29 cellular contexts compared by ENCODE assay signal in the genomic region with DNA sequence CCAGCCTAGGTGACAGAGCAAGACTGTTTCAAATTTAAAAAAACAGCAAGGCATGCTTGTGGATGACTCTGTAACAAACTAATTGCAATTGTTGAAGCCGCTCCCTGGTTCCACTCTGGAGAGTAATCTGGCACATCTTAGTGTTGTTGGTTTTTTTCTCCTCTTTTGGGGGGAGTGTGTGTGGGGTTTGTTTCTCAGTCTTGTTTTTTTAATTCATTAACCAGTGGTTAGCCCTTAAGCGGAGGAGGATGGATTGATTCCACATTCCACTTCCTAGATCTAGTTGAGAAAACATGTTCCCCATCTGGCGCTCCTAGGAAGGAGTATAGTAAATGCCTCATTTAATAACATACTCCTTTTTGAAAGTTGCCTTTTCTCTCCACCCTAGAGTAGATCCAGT. TPM values are rescaled to one million over a fixed set of nuclear protein-coding genes. Genes with fewer than 3 reads are reported as not detected.
"Had no signal": no experiment of that assay in that cellular context is flagged by ENCODE, and none has a peak within 500 bp of the region (broad histone marks: within the 10 kb centered on the region; RNA-seq: fewer than 3 reads in every experiment).

No MANE protein-coding gene starts in this region.

- DNase-seq: effector CD4-positive, alpha-beta T cell; endodermal cell; gastrocnemius medialis; heart right ventricle; hypothalamus; left ventricle myocardium inferior; lower lobe of right lung; natural killer cell; occipital lobe; pancreas; retina; spleen; stimulated activated CD4-positive, alpha-beta T cell treated with anti-CD3 and anti-CD28 coated beads, Interleukin-15, amount 100 ng/mL, for 24 hours; stimulated activated CD4-positive, alpha-beta T cell treated with anti-CD3 and anti-CD28 coated beads, Interleukin-1b, Interleukin-23, amount 100 ng/mL, for 48 hours; stimulated activated CD4-positive, alpha-beta T cell treated with anti-CD3 and anti-CD28 coated beads, Interleukin-4, amount 100 ng/mL, for 24 hours; tibial artery; upper lobe of left lung; uterus had no signal

- H3K36me3 Mint-ChIP-seq: memory B cell; mesothelial cell of epicardium; natural killer cell; stimulated activated memory B cell treated with anti-CD40 and anti-IgM and Interleukin-4, amounts not matched to agents 10 μg/mL and 1 μg/mL and 100 μg/mL, for 72 hours had no signal

- H3K4me3 Mint-ChIP-seq: endodermal cell; memory B cell; mesothelial cell of epicardium; natural killer cell; stimulated activated memory B cell treated with anti-CD40 and anti-IgM and Interleukin-4, amounts not matched to agents 10 μg/mL and 1 μg/mL and 100 μg/mL, for 72 hours; stimulated activated naive CD8-positive, alpha-beta T cell treated with anti-CD3 and anti-CD28 coated beads, Interleukin-15, Interleukin-2, amounts not matched to agents 100 ng/mL and 50 ng/mL, for 24 hours had no signal

- H3K4me3 ChIP-seq: gastrocnemius medialis, heart right ventricle, left ventricle myocardium inferior, lower lobe of right lung, pancreas, spleen, tibial artery, upper lobe of left lung, uterus had no signal

- H3K27ac Mint-ChIP-seq: endodermal cell; memory B cell; mesothelial cell of epicardium; natural killer cell; progenitor cell of endocrine pancreas; stimulated activated memory B cell treated with anti-CD40 and anti-IgM and Interleukin-4, amounts not matched to agents 10 μg/mL and 1 μg/mL and 100 μg/mL, for 72 hours; stimulated activated naive CD8-positive, alpha-beta T cell treated with anti-CD3 and anti-CD28 coated beads, Interleukin-15, Interleukin-2, amounts not matched to agents 100 ng/mL and 50 ng/mL, for 24 hours had no signal

- H3K27me3 ChIP-seq: gastrocnemius medialis, heart right ventricle, pancreas, spleen, tibial artery, upper lobe of left lung, uterus had no signal

- H3K27me3 Mint-ChIP-seq: stimulated activated memory B cell treated with anti-CD40 and anti-IgM and Interleukin-4, amounts not matched to agents 10 μg/mL and 1 μg/mL and 100 μg/mL, for 72 hours; stimulated activated naive CD8-positive, alpha-beta T cell treated with anti-CD3 and anti-CD28 coated beads, Interleukin-15, Interleukin-2, amounts not matched to agents 100 ng/mL and 50 ng/mL, for 24 hours had no signal

- H3K27ac ChIP-seq: gastrocnemius medialis, heart right ventricle, left ventricle myocardium inferior, lower lobe of right lung, pancreas, spleen, tibial artery, upper lobe of left lung had no signal

- H3K4me1 Mint-ChIP-seq: endodermal cell; memory B cell; mesothelial cell of epicardium; natural killer cell; stimulated activated memory B cell treated with anti-CD40 and anti-IgM and Interleukin-4, amounts not matched to agents 10 μg/mL and 1 μg/mL and 100 μg/mL, for 72 hours had no signal

- ATAC-seq: gastrocnemius medialis; heart right ventricle; lower lobe of right lung; natural killer cell; pancreas; sciatic nerve; stimulated activated memory B cell treated with anti-CD40 and anti-IgM and Interleukin-4, amounts not matched to agents 10 μg/mL and 1 μg/mL and 100 μg/mL, for 72 hours had no signal

- H3K9me3 ChIP-seq: gastrocnemius medialis, heart right ventricle, left ventricle myocardium inferior, lower lobe of right lung, pancreas, spleen, tibial artery, upper lobe of left lung, uterus had no signal

- H3K9me3 Mint-ChIP-seq: endodermal cell; memory B cell; natural killer cell; stimulated activated memory B cell treated with anti-CD40 and anti-IgM and Interleukin-4, amounts not matched to agents 10 μg/mL and 1 μg/mL and 100 μg/mL, for 72 hours; stimulated activated naive CD8-positive, alpha-beta T cell treated with anti-CD3 and anti-CD28 coated beads, Interleukin-15, Interleukin-2, amounts not matched to agents 100 ng/mL and 50 ng/mL, for 24 hours had no signal

RNA-seq across cellular contexts. Expression of a gene that starts 16.1 kb away (rescaled TPM):
- total RNA-seq: dermis microvascular lymphatic vessel endothelial cell, endodermal cell, fibroblast of lung, gastrocnemius medialis, heart right ventricle, left ventricle myocardium inferior, lower lobe of right lung, mucosa of gallbladder, myocyte, natural killer cell, occipital lobe, pancreas, sciatic nerve, skeletal muscle tissue, uterus had no signal
